Comparison of ENCODE assay signal across 14 cellular contexts in the genomic region with DNA sequence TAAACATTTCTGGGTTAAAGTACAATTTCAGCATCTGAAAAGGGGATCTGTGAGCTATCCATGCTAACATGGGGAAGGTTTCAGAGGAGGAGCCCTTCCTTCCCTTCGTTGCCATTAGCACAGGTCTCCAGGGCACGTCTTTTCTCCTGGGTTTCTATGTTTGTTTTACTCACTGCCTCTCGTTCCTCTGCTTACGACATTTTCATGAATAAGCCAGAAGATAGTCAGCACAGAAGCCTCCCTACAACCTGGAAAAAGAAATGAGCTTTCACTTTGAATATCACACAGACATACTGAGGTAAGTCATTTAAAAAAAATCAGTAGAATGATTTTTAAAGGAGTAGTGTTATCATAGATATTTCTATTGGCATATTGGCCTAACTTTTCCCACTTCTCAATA.
A peak's percentile ranks its signal among the peaks of the same experiment; 100 is the strongest.
DNase-seq lines count a peak whose midpoint lies in the region; ATAC-seq and TF ChIP-seq lines count a peak whose summit lies in the region.
"Had no signal": no experiment of that assay in that cellular context is flagged by ENCODE, and none has a peak within 500 bp of the region (broad histone marks: within the 10 kb centered on the region; RNA-seq: fewer than 3 reads in every experiment).

No MANE protein-coding gene starts in this region.

- CTCF ChIA-PET in PC-9 (lab: Charles Lee) = no interaction called here
- CTCF ChIA-PET in activated CD8-positive, alpha-beta memory T cell treated with anti-CD3 and anti-CD28 coated beads, Interleukin-2, amount 10 ng/mL, durations not matched to agents 7 days and 5 days (lab: Charles Lee) = no interaction called here

- no peak overlapping the region for H3K27ac ChIP-seq in PC-9
- H3K27ac ChIP-seq: BLaER1 treated with 17β-estradiol and CSF1 and Interleukin-3, amounts not matched to agents 10 nM and 100 nM had no signal

- H3K27me3 ChIP-seq in PC-9 (ENCODE audit: insufficient read depth, low read depth) = no peaks in the 10 kb centered on the region
- H3K27me3 ChIP-seq: BLaER1 treated with 17β-estradiol and CSF1 and Interleukin-3, amounts not matched to agents 10 nM and 100 nM had no signal

- no peaks in the 10 kb centered on the region for H3K27me3 Mint-ChIP-seq in glutamatergic neuron (ENCODE audit: unreplicated experiment)
- H3K27me3 Mint-ChIP-seq in activated CD8-positive, alpha-beta memory T cell treated with anti-CD3 and anti-CD28 coated beads, Interleukin-2, amount 10 ng/mL, durations not matched to agents 7 days and 5 days = peaks cover 10% of the 10 kb centered on the region
- H3K27me3 Mint-ChIP-seq: naive thymus-derived CD8-positive, alpha-beta T cell had no signal

- no peaks in the 10 kb centered on the region for H3K4me1 ChIP-seq in PC-9 (replicated peaks; ENCODE audit: insufficient read depth)
- H3K4me1 ChIP-seq: BLaER1 treated with 17β-estradiol and CSF1 and Interleukin-3, amounts not matched to agents 10 nM and 100 nM had no signal

- H3K79me2 ChIP-seq in PC-9 (ENCODE audit: low read depth) = no peaks in the 10 kb centered on the region

- POLR2A ChIA-PET in PC-9 (lab: Charles Lee; ENCODE audit: unreplicated experiment) = interaction anchor here (0.6 kb wide), 1 partner anchor 967 kb away, joined by 3 read pairs; no protein-coding TSS in a partner anchor

- H3K4me1 Mint-ChIP-seq in glutamatergic neuron (ENCODE audit: low read depth, unreplicated experiment) = peaks cover 4% of the 10 kb centered on the region
- H3K4me1 Mint-ChIP-seq in activated CD8-positive, alpha-beta memory T cell treated with anti-CD3 and anti-CD28 coated beads, Interleukin-2, amount 10 ng/mL, durations not matched to agents 7 days and 5 days = no peaks in the 10 kb centered on the region
- H3K4me1 Mint-ChIP-seq: activated CD4-positive, alpha-beta T cell treated with anti-CD3 and anti-CD28 coated beads, Interleukin-2, amount 10 ng/mL, durations not matched to agents 7 days and 5 days; naive thymus-derived CD8-positive, alpha-beta T cell had no signal

- peak overlapping the region; percentile 21 for H3K4me3 Mint-ChIP-seq in glutamatergic neuron (ENCODE audit: unreplicated experiment)
- no peak overlapping the region for H3K4me3 Mint-ChIP-seq in activated CD8-positive, alpha-beta memory T cell treated with anti-CD3 and anti-CD28 coated beads, Interleukin-2, amount 10 ng/mL, durations not matched to agents 7 days and 5 days
- H3K4me3 Mint-ChIP-seq: activated CD4-positive, alpha-beta T cell treated with anti-CD3 and anti-CD28 coated beads, Interleukin-2, amount 10 ng/mL, durations not matched to agents 7 days and 5 days; naive thymus-derived CD8-positive, alpha-beta T cell had no signal

- H3K9me2 ChIP-seq in PC-9 (ENCODE audit: insufficient read depth) = no peaks in the 10 kb centered on the region
- H3K9me2 ChIP-seq: SK-N-SH had no signal

- no peak overlapping the region for H3K27ac Mint-ChIP-seq in glutamatergic neuron (ENCODE audit: unreplicated experiment)
- no peak overlapping the region for H3K27ac Mint-ChIP-seq in activated CD8-positive, alpha-beta memory T cell treated with anti-CD3 and anti-CD28 coated beads, Interleukin-2, amount 10 ng/mL, durations not matched to agents 7 days and 5 days
- H3K27ac Mint-ChIP-seq: activated CD4-positive, alpha-beta T cell treated with anti-CD3 and anti-CD28 coated beads, Interleukin-2, amount 10 ng/mL, durations not matched to agents 7 days and 5 days; naive thymus-derived CD8-positive, alpha-beta T cell had no signal

- H4K20me1 ChIP-seq in PC-9 (ENCODE audit: insufficient read depth) = no peaks in the 10 kb centered on the region
- H4K20me1 ChIP-seq: BLaER1 treated with 17β-estradiol and CSF1 and Interleukin-3, amounts not matched to agents 10 nM and 100 nM had no signal

- H3F3A ChIP-seq in PC-9 (ENCODE audit: insufficient read depth, low read depth) = no peaks in the 10 kb centered on the region

- H3K36me3 ChIP-seq in PC-9 (ENCODE audit: low read depth) = no peaks in the 10 kb centered on the region
- H3K36me3 ChIP-seq: BLaER1 treated with 17β-estradiol and CSF1 and Interleukin-3, amounts not matched to agents 10 nM and 100 nM had no signal

- no peaks in the 10 kb centered on the region for H3K9me3 Mint-ChIP-seq in glutamatergic neuron (ENCODE audit: unreplicated experiment)
- no peaks in the 10 kb centered on the region for H3K9me3 Mint-ChIP-seq in activated CD8-positive, alpha-beta memory T cell treated with anti-CD3 and anti-CD28 coated beads, Interleukin-2, amount 10 ng/mL, durations not matched to agents 7 days and 5 days (ENCODE audit: low read depth)
- H3K9me3 Mint-ChIP-seq: activated CD4-positive, alpha-beta T cell treated with anti-CD3 and anti-CD28 coated beads, Interleukin-2, amount 10 ng/mL, durations not matched to agents 7 days and 5 days; naive thymus-derived CD8-positive, alpha-beta T cell had no signal

- H3K4me2 ChIP-seq in PC-9 = peak overlapping the region; percentile 23
- H3K4me2 ChIP-seq: BLaER1 treated with 17β-estradiol and CSF1 and Interleukin-3, amounts not matched to agents 10 nM and 100 nM; SK-N-SH had no signal

- H3K36me3 Mint-ChIP-seq in glutamatergic neuron (ENCODE audit: unreplicated experiment) = no peaks in the 10 kb centered on the region
- no peaks in the 10 kb centered on the region for H3K36me3 Mint-ChIP-seq in activated CD8-positive, alpha-beta memory T cell treated with anti-CD3 and anti-CD28 coated beads, Interleukin-2, amount 10 ng/mL, durations not matched to agents 7 days and 5 days
- H3K36me3 Mint-ChIP-seq: naive thymus-derived CD8-positive, alpha-beta T cell had no signal

- no peak overlapping the region for H3K4me3 ChIP-seq in PC-9
- H3K4me3 ChIP-seq: BLaER1 treated with 17β-estradiol and CSF1 and Interleukin-3, amounts not matched to agents 10 nM and 100 nM had no signal

- DNase-seq in DMS53 treated with DMSO at 0.1 percent for 48 hours (lab: John Stamatoyannopoulos, UW; ENCODE audit: unreplicated experiment) (peak; percentile 43), PC-9 (no peak), glutamatergic neuron (peak; percentile 24)
- no peak for DNase-seq in stimulated activated CD4-positive, alpha-beta T cell treated with anti-CD3 and anti-CD28 coated beads, Interleukin-1b, Interleukin-23, amount 100 ng/mL, for 48 hours
- DNase-seq in activated CD8-positive, alpha-beta memory T cell treated with anti-CD3 and anti-CD28 coated beads, Interleukin-2, amount 10 ng/mL, durations not matched to agents 7 days and 5 days = no peak
- DNase-seq: activated CD4-positive, alpha-beta T cell treated with anti-CD3 and anti-CD28 coated beads, Interleukin-2, amount 10 ng/mL, durations not matched to agents 7 days and 5 days; activated naive CD4-positive, alpha-beta T cell treated with anti-CD3 and anti-CD28 coated beads, Interleukin-2, amount 50 U/mL, for 16 hours; effector memory CD4-positive, alpha-beta T cell; naive thymus-derived CD8-positive, alpha-beta T cell; SK-N-SH had no signal

- no TSS peak for BruUV-seq in PC-9 (replicated peaks; lab: Mats Ljungman, UMichigan)

- no peak for TF ChIP-seq CTCF in PC-9 (conservative IDR thresholded peaks at IDR 0.05)
- no peak for TF ChIP-seq CTCF in glutamatergic neuron (IDR thresholded peaks at IDR 0.05; ENCODE audit: partially characterized antibody, unreplicated experiment)

- intact Hi-C loops in PC-9 (cut with micrococcal nuclease; ENCODE audit: unreplicated experiment) = no loop called here

- peaks cover 6% of the 10 kb centered on the region; the same call in 1 of the 2 replicates for H3K9me3 ChIP-seq in PC-9 (ENCODE audit: insufficient read depth, low read depth)
- H3K9me3 ChIP-seq: BLaER1 treated with 17β-estradiol and CSF1 and Interleukin-3, amounts not matched to agents 10 nM and 100 nM; SK-N-SH had no signal

- H2AFZ ChIP-seq in PC-9 = peak overlapping the region; percentile 19; the same call in 1 of the 2 replicates

- ATAC-seq in HG03565 (IDR thresholded peaks at IDR 0.05; ENCODE audit: unreplicated experiment) (peak; percentile 40), HG03196 (IDR thresholded peaks at IDR 0.05; ENCODE audit: unreplicated experiment) (no peak), HG03571 (IDR thresholded peaks at IDR 0.05; ENCODE audit: unreplicated experiment) (no peak)
- no peak for ATAC-seq in activated CD8-positive, alpha-beta memory T cell treated with anti-CD3 and anti-CD28 coated beads, Interleukin-2, amount 10 ng/mL, durations not matched to agents 7 days and 5 days
- ATAC-seq: naive thymus-derived CD8-positive, alpha-beta T cell had no signal

Comparison
In these comparisons a context has a peak if more than half of its experiments do, and no peak if none do; other contexts are left out.
1. DNase-seq: peak in DMS53 treated with DMSO at 0.1 percent for 48 hours (single experiment) and glutamatergic neuron (single experiment); none in PC-9 (0 of 2), stimulated activated CD4-positive, alpha-beta T cell treated with anti-CD3 and anti-CD28 coated beads, Interleukin-1b, Interleukin-23, amount 100 ng/mL, for 48 hours (single experiment) and activated CD8-positive, alpha-beta memory T cell treated with anti-CD3 and anti-CD28 coated beads, Interleukin-2, amount 10 ng/mL, durations not matched to agents 7 days and 5 days (single experiment).